In the genomic region with DNA sequence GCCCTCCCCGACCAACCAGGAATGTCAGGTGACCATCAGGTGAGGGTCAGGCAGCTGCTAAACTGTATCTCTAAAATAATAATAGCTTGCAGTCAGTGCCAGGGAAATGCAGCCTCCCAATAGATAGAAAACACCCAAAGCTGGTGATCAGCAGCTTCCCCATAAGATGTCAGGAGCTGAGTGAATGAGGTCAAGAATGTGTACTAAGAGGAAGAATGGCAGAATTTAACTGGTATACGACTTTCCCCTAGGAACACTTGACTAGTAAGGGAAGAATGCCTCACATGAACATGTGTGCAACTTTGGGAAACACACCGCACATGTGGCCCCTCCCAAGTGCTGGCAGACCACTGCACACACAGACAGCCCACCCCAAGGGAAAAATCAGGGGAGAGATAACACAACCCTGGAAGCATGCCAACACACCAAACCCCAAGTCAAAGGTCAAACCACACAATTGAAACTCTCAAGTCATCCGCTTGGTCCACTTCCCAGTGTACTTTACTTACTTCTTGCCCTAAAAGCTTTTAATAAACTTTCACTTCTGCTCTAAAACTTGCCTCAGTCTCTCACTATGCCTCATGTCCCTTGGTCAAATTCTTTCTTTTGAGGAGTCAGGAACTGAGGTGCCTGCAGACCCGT, we compare ENCODE assay signal across 1 cellular context.
TF ChIP-seq lines count a peak whose summit lies in the region.

No MANE protein-coding gene starts in this region.

TF ChIP-seq in IMR-90, 13 proteins besides CTCF, POLR2A, EP300 and RAD21 (continued from another document):
- TF ChIP-seq, protein P1, sequence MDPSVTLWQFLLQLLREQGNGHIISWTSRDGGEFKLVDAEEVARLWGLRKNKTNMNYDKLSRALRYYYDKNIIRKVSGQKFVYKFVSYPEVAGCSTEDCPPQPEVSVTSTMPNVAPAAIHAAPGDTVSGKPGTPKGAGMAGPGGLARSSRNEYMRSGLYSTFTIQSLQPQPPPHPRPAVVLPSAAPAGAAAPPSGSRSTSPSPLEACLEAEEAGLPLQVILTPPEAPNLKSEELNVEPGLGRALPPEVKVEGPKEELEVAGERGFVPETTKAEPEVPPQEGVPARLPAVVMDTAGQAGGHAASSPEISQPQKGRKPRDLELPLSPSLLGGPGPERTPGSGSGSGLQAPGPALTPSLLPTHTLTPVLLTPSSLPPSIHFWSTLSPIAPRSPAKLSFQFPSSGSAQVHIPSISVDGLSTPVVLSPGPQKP (IDR thresholded peaks at IDR 0.05; ENCODE audit: borderline replicate concordance, low read depth, low read length): no peak
- no peak for TF ChIP-seq RFX5 (IDR thresholded peaks at IDR 0.05; ENCODE audit: low read depth, low read length)
